9 cellular contexts compared by ENCODE assay signal in the genomic region with DNA sequence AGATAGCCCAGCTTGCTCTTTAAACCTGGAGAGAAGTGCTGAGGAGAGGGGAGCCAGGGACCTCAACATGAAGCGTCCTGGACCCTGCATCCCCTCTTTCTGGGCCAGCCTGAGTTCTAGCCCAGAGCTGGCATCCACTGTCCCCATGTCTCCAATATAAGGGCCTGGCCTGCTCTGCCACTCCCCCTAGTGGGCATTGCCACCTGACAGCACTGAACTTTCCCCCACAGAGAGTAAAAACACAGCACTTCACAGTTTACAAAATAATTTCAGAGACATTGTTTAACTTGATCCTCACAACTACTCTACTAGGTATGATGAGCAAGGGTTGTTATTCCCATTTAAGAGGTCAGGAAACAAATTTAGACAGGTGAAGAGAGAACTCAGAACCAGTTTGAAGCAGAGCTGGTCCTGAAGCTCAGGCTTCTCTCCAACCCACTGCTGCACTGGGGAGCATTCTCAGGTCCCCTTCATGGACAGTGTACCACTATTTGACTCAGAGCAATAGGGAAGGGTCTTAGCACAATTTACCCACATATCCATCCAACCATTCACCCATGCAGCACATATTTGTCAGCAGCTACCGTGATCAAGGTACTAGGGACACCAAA.
DNase-seq lines count a peak whose midpoint lies in the region; ATAC-seq and TF ChIP-seq lines count a peak whose summit lies in the region.
"Had no signal": no experiment of that assay in that cellular context is flagged by ENCODE, and none has a peak within 500 bp of the region (broad histone marks: within the 10 kb centered on the region; RNA-seq: fewer than 3 reads in every experiment).

No MANE protein-coding gene starts in this region.

- H3K9me2 ChIP-seq in SU-DHL-6 (replicated peaks; ENCODE audit: insufficient read depth, low read length), result no peaks in the 10 kb centered on the region

- ATAC-seq in GM18870 (IDR thresholded peaks at IDR 0.05; ENCODE audit: unreplicated experiment), result peak; percentile 67
- ATAC-seq in Right ventricle myocardium inferior, result peak; percentile 56

- H2AFZ ChIP-seq in SU-DHL-6 (ENCODE audit: low read depth, low read length, severe bottlenecking), result no peak overlapping the region

- no peak overlapping the region for H3K27ac Mint-ChIP-seq in Caco-2 (ENCODE audit: unreplicated experiment)
- H3K27ac Mint-ChIP-seq: IgD-negative memory B cell had no signal

- peaks cover 7% of the 10 kb centered on the region for H3K27me3 Mint-ChIP-seq in Caco-2 (ENCODE audit: insufficient read depth, unreplicated experiment)

- H3K9me3 ChIP-seq in Caco-2 (no peaks in the 10 kb centered on the region), SU-DHL-6 (ENCODE audit: insufficient read depth, low read length) (no peaks in the 10 kb centered on the region)

- H4K20me1 ChIP-seq in SU-DHL-6 (ENCODE audit: low read depth, low read length), result no peaks in the 10 kb centered on the region

- H3K4me3 Mint-ChIP-seq in Caco-2 (ENCODE audit: unreplicated experiment), result no peak overlapping the region
- H3K4me3 Mint-ChIP-seq: IgD-negative memory B cell had no signal

- H3K36me3 ChIP-seq in Caco-2 (ENCODE audit: control insufficient read depth, insufficient read depth, low read length) (no peaks in the 10 kb centered on the region), SU-DHL-6 (ENCODE audit: low read length) (no peaks in the 10 kb centered on the region)

- H3K4me2 ChIP-seq in SU-DHL-6 (ENCODE audit: low read depth, low read length, poor library complexity, severe bottlenecking), result no peak overlapping the region

- DNase-seq in Caco-2, result peak in 1 of 2 experiments; percentile 38
- DNase-seq in Jurkat, Clone E6-1 (ENCODE audit: low read depth, low spot score), result peak; percentile 5
- DNase-seq in Right ventricle myocardium inferior (ENCODE audit: missing footprints), result no peak
- peak in 2 of 3 donors; percentile 3 to 5 for DNase-seq in stimulated activated CD4-positive, alpha-beta T cell treated with anti-CD3 and anti-CD28 coated beads, Interleukin-12 subunit alpha, Interleukin-12 subunit beta, amount 100 ng/mL, for 48 hours (ENCODE audit: low read depth in 2 of 3, low spot score in 1 of 3)
- no peak for DNase-seq in 8988T
- no peak for DNase-seq in cerebellar nuclear complex (lab: John Stamatoyannopoulos, UW)

- CTCF ChIA-PET in Caco-2 (lab: Charles Lee), result interaction anchor here (0.5 to 1.6 kb wide), 3 partner anchors 8 to 145 kb away, joined by 3 to 5 read pairs (median 4); no protein-coding TSS in a partner anchor

- no peak overlapping the region for H3K9ac ChIP-seq in SU-DHL-6 (ENCODE audit: low read length)

- H3K36me3 Mint-ChIP-seq in Caco-2 (ENCODE audit: insufficient read depth, unreplicated experiment), result no peaks in the 10 kb centered on the region
- H3K36me3 Mint-ChIP-seq: IgD-negative memory B cell had no signal

- H3K27me3 ChIP-seq in Caco-2 (replicated peaks; ENCODE audit: control insufficient read depth, insufficient read depth, low read length), result no peaks in the 10 kb centered on the region
- H3K27me3 ChIP-seq in SU-DHL-6 (ENCODE audit: low read length), result no peaks in the 10 kb centered on the region

- no peaks in the 10 kb centered on the region for H3F3A ChIP-seq in SU-DHL-6 (ENCODE audit: insufficient read depth)

- intact Hi-C loops in Caco-2 (cut with micrococcal nuclease; ENCODE audit: unreplicated experiment), result no loop called here
- intact Hi-C loops in Right ventricle myocardium inferior (cut with DNase I), result no loop called here

- H3K27ac ChIP-seq in SU-DHL-6 (ENCODE audit: low read depth, low read length), result no peak overlapping the region

- H3K4me1 ChIP-seq in Caco-2, result no peaks in the 10 kb centered on the region

- BruUV-seq in Caco-2 (replicated peaks; lab: Mats Ljungman, UMichigan), result no TSS peak

- H3K4me3 ChIP-seq in Caco-2 (ENCODE audit: low read depth, low read length) (no peak overlapping the region), SU-DHL-6 (ENCODE audit: insufficient read depth, low read length, poor library complexity, severe bottlenecking) (no peak overlapping the region)
- H3K4me3 ChIP-seq in Jurkat, Clone E6-1 (ENCODE audit: low read length), result no peak overlapping the region

- no peaks in the 10 kb centered on the region for H3K4me1 Mint-ChIP-seq in Caco-2 (ENCODE audit: low read depth, unreplicated experiment)
- H3K4me1 Mint-ChIP-seq: IgD-negative memory B cell had no signal

- no peaks in the 10 kb centered on the region for H3K9me3 Mint-ChIP-seq in Caco-2 (ENCODE audit: unreplicated experiment)
- H3K9me3 Mint-ChIP-seq: IgD-negative memory B cell had no signal

- TF ChIP-seq CTCF in Caco-2 (IDR thresholded peaks at IDR 0.05; ENCODE audit: insufficient read depth in 1 of 2, low read depth in 1 of 2, low read length in 1 of 2, severe bottlenecking in 1 of 2, unreplicated experiment in 1 of 2), result peak; percentile 55 to 60
- TF ChIP-seq CTCF in SU-DHL-6 (IDR thresholded peaks at IDR 0.05; ENCODE audit: insufficient read depth, low read length, poor library complexity, severe bottlenecking), result peak; percentile 83

- H3K79me2 ChIP-seq in SU-DHL-6 (ENCODE audit: insufficient read depth, low read length), result no peaks in the 10 kb centered on the region

- POLR2A ChIA-PET in Caco-2 (lab: Charles Lee), result no interaction called here

Comparison
In these comparisons a context has a peak if more than half of its experiments do, and no peak if none do; other contexts are left out.
1. DNase-seq: peak in Jurkat, Clone E6-1 (single experiment) and stimulated activated CD4-positive, alpha-beta T cell treated with anti-CD3 and anti-CD28 coated beads, Interleukin-12 subunit alpha, Interleukin-12 subunit beta, amount 100 ng/mL, for 48 hours (2 of 3); none in Right ventricle myocardium inferior (single experiment), 8988T (single experiment) and cerebellar nuclear complex (0 of 2).